ENCODE assay signal across 14 cellular contexts in the genomic region with DNA sequence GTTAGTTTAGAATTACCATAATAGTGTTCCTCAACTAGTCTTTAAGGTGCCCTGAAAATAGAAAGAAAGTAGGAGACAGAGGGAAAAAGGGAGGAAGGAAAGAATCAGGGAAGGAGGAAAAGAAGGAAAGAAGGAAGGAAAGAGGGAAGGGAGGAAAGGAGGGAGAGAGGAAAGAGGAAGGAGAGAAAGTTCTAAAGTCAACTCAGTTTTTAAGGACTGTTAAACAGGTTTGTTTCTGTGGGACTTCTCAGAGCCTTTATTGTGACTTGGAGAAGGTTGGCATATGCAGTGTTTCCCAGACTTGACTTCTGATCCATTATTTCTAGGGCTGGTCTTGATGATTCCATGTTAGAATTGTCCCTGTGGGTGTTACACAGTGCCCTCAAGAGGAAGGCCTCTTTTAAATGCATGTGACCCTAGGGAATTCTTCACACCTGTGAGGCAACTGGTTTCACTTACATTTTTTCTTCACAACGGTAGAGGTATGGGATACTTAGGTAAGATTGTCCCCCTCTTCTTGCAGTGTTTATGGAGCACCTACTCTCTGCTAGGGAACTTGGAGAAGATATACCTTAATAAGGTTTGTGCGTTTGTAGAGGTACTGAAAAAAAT.
"Had no signal": no experiment of that assay in that cellular context is flagged by ENCODE, and none has a peak within 500 bp of the region (broad histone marks: within the 10 kb centered on the region; RNA-seq: fewer than 3 reads in every experiment).

No MANE protein-coding gene starts in this region.

- H3K27ac Mint-ChIP-seq: activated CD4-positive, alpha-beta memory T cell treated with anti-CD3 and anti-CD28 coated beads, Interleukin-2, amount 10 ng/mL, durations not matched to agents 7 days and 5 days; activated CD4-positive, alpha-beta T cell treated with anti-CD3 and anti-CD28 coated beads for 36 hours; activated T-cell treated with anti-CD3 and anti-CD28 coated beads, Interleukin-2, amount 50 U/mL, for 24 hours; naive thymus-derived CD8-positive, alpha-beta T cell had no signal

- ATAC-seq: gastroesophageal sphincter; left lobe of liver; naive thymus-derived CD8-positive, alpha-beta T cell had no signal

- FAIRE-seq: astrocyte, keratinocyte had no signal

- H3K27me3 ChIP-seq: cardiac muscle cell, gastroesophageal sphincter had no signal

- H3K36me3 Mint-ChIP-seq: naive thymus-derived CD8-positive, alpha-beta T cell had no signal

- H3K9me3 ChIP-seq: gastroesophageal sphincter had no signal

- H3K4me3 Mint-ChIP-seq: activated CD4-positive, alpha-beta memory T cell treated with anti-CD3 and anti-CD28 coated beads, Interleukin-2, amount 10 ng/mL, durations not matched to agents 7 days and 5 days; activated CD4-positive, alpha-beta T cell treated with anti-CD3 and anti-CD28 coated beads for 36 hours; activated T-cell treated with anti-CD3 and anti-CD28 coated beads, Interleukin-2, amount 50 U/mL, for 24 hours; naive thymus-derived CD8-positive, alpha-beta T cell had no signal

- H3K36me3 ChIP-seq: cardiac muscle cell, gastroesophageal sphincter had no signal

- H3K27ac ChIP-seq: cardiac muscle cell, VCaP had no signal

- H3K27me3 Mint-ChIP-seq: activated CD4-positive, alpha-beta memory T cell treated with anti-CD3 and anti-CD28 coated beads, Interleukin-2, amount 10 ng/mL, durations not matched to agents 7 days and 5 days; activated CD4-positive, alpha-beta T cell treated with anti-CD3 and anti-CD28 coated beads for 36 hours; activated T-cell treated with anti-CD3 and anti-CD28 coated beads, Interleukin-2, amount 50 U/mL, for 24 hours had no signal

- H3K4me3 ChIP-seq: cardiac muscle cell, gastroesophageal sphincter had no signal

- DNase-seq: activated CD4-positive, alpha-beta memory T cell treated with anti-CD3 and anti-CD28 coated beads, Interleukin-2, amount 10 ng/mL, durations not matched to agents 7 days and 5 days; activated CD4-positive, alpha-beta T cell treated with anti-CD3 and anti-CD28 coated beads for 36 hours; activated effector memory CD4-positive, alpha-beta T cell treated with Interleukin-2 at 50 U/mL for 16 hours; activated naive CD4-positive, alpha-beta T cell treated with anti-CD3 and anti-CD28 coated beads, Interleukin-2, amount 50 U/mL, for 16 hours; activated T-cell treated with anti-CD3 and anti-CD28 coated beads, Interleukin-2, amount 50 U/mL, for 24 hours; naive thymus-derived CD8-positive, alpha-beta T cell; stimulated activated CD4-positive, alpha-beta T cell treated with anti-CD3 and anti-CD28 coated beads, Interleukin-2, amount 100 ng/mL, for 48 hours; stimulated activated naive CD4-positive, alpha-beta T cell had no signal

- H3K9me3 Mint-ChIP-seq: activated CD4-positive, alpha-beta memory T cell treated with anti-CD3 and anti-CD28 coated beads, Interleukin-2, amount 10 ng/mL, durations not matched to agents 7 days and 5 days; activated T-cell treated with anti-CD3 and anti-CD28 coated beads, Interleukin-2, amount 50 U/mL, for 24 hours had no signal
